ENCODE assay signal across 26 cellular contexts in the genomic region with DNA sequence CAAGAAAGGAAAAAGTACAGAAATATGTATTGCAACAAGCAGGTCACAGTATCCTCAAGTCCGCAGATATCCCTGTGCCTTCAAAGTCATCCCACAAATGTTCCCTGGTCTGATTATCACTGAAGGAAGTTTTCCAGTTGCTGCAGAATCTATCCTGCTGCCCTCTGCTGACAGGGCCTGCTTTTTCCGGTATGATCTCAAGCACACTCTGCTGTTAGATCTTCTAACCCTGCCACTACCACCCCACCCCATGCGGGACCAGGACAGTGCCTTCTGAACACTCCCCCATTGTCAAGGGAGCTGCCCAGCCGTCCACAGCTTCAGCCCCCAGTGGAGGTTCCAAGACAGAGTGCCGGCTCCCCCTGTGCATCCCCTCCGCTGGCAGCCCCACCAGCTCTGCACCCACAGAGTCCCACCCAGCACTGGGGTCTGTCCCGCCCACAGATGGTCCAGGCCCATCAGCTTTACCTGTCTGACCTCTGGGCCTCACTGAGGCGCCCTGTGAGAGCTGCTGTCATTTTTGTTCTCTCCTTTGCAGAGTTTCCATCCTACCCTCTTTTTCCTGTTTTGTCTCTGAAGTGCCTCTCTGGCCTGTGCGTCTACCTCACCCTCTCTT. TPM values are rescaled to one million over a fixed set of nuclear protein-coding genes. Genes with fewer than 3 reads are reported as not detected.
A peak's percentile ranks its signal among the peaks of the same experiment; 100 is the strongest.
DNase-seq lines count a peak whose midpoint lies in the region; ATAC-seq, FAIRE-seq and TF ChIP-seq lines count a peak whose summit lies in the region.
"Had no signal": no experiment of that assay in that cellular context is flagged by ENCODE, and none has a peak within 500 bp of the region (broad histone marks: within the 10 kb centered on the region; RNA-seq: fewer than 3 reads in every experiment).

No MANE protein-coding gene starts in this region.

- no peak overlapping the region for H3K4me3 Mint-ChIP-seq in activated T-cell treated with anti-CD3 and anti-CD28 coated beads, Interleukin-2, amount 50 U/mL, for 24 hours
- H3K4me3 Mint-ChIP-seq: mesothelial cell of epicardium; natural killer cell treated with Interleukin-12 subunit alpha and Interleukin-12 subunit beta and Interleukin-15 and Interleukin-18, amount 100 ng/mL, for 72 hours had no signal

- no peak for TF ChIP-seq POLR2A in A549 (IDR thresholded peaks at IDR 0.05; ENCODE audit: low read length)

- no peaks in the 10 kb centered on the region for H3K4me1 ChIP-seq in A549
- H3K4me1 ChIP-seq: gastroesophageal sphincter, sigmoid colon, suprapubic skin had no signal

- ATAC-seq in A549, result peak; percentile 27 to 59; a peak in 3 of 6 replicates
- ATAC-seq: gastroesophageal sphincter, left cardiac atrium had no signal

- H3K9me3 Mint-ChIP-seq in activated T-cell treated with anti-CD3 and anti-CD28 coated beads, Interleukin-2, amount 50 U/mL, for 24 hours, result no peaks in the 10 kb centered on the region
- H3K9me3 Mint-ChIP-seq: natural killer cell treated with Interleukin-12 subunit alpha and Interleukin-12 subunit beta and Interleukin-15 and Interleukin-18, amount 100 ng/mL, for 72 hours had no signal

- 44% methylated on average over 8 of the region's 9 CpGs for WGBS in A549 (ENCODE audit: missing lambda C conversion rate)

- H3K4me3 ChIP-seq in A549, result no peak overlapping the region
- H3K4me3 ChIP-seq: gastroesophageal sphincter, sigmoid colon, suprapubic skin had no signal

- H3K4me2 ChIP-seq in A549, result no peak overlapping the region

- H3K9me3 ChIP-seq in A549, result peaks cover 7% of the 10 kb centered on the region; the same call in 1 of the 3 replicates
- H3K9me3 ChIP-seq: suprapubic skin had no signal

- DNase-seq in A549 (ENCODE audit: low read depth in 1 of 2, low spot score in 1 of 2), result peak in 1 of 2 experiments; percentile 10
- DNase-seq in GM03348 (ENCODE audit: low spot score), result peak; percentile 11
- DNase-seq in iPS-NIHi11 (ENCODE audit: low spot score), result peak; percentile 35
- no peak for DNase-seq in activated T-cell treated with anti-CD3 and anti-CD28 coated beads, Interleukin-2, amount 50 U/mL, for 24 hours
- DNase-seq in SIG-M5 (lab: John Stamatoyannopoulos, UW), result no peak
- DNase-seq in stimulated activated CD4-positive, alpha-beta T cell treated with anti-CD3 and anti-CD28 coated beads, Interleukin-4, amount 100 ng/mL, for 1 hour, result no peak
- no peak for DNase-seq in activated CD8-positive, alpha-beta memory T cell treated with anti-CD3 and anti-CD28 coated beads, Interleukin-2, amount 50 U/mL, for 4 hours
- DNase-seq: activated CD4-positive, alpha-beta T cell treated with anti-CD3 and anti-CD28 coated beads for 48 hours; activated CD8-positive, alpha-beta memory T cell treated with anti-CD3 and anti-CD28 coated beads, Interleukin-2, amount 50 U/mL, for 48 hours; activated gamma-delta T cell treated with Interleukin-2 at 50 U/mL for 16 hours; caudate nucleus; DMS79 treated with DMSO at 0.1 percent for 48 hours; left cardiac atrium; NCI-H1092; NCI-H2107; NCI-H510A treated with DMSO at 0.1 percent for 48 hours; posterior cingulate gyrus; sigmoid colon had no signal

- H3K27ac Mint-ChIP-seq in activated T-cell treated with anti-CD3 and anti-CD28 coated beads, Interleukin-2, amount 50 U/mL, for 24 hours, result no peak overlapping the region
- H3K27ac Mint-ChIP-seq: mesothelial cell of epicardium; natural killer cell treated with Interleukin-12 subunit alpha and Interleukin-12 subunit beta and Interleukin-15 and Interleukin-18, amount 100 ng/mL, for 72 hours had no signal

- FAIRE-seq in A549 (lab: Jason Lieb, UNC), result no peak
- FAIRE-seq: TTC549, urothelium cell line had no signal

- CTCF ChIA-PET in A549 (lab: Yijun Ruan, JAX), result interaction anchor here (0.5 to 1.4 kb wide), 5 partner anchors 8 to 65 kb away, joined by 3 to 9 read pairs (median 4); no protein-coding TSS in a partner anchor

- H3K4me1 Mint-ChIP-seq in activated T-cell treated with anti-CD3 and anti-CD28 coated beads, Interleukin-2, amount 50 U/mL, for 24 hours (ENCODE audit: low read depth), result no peaks in the 10 kb centered on the region

- POLR2A ChIA-PET in A549 (lab: Yijun Ruan, JAX), result no interaction called here

- no peaks in the 10 kb centered on the region for H3K36me3 Mint-ChIP-seq in activated T-cell treated with anti-CD3 and anti-CD28 coated beads, Interleukin-2, amount 50 U/mL, for 24 hours (ENCODE audit: low read depth)
- H3K36me3 Mint-ChIP-seq: natural killer cell treated with Interleukin-12 subunit alpha and Interleukin-12 subunit beta and Interleukin-15 and Interleukin-18, amount 100 ng/mL, for 72 hours had no signal

- TF ChIP-seq EP300 in A549 (IDR thresholded peaks at IDR 0.05), result no peak

- peaks cover 8% of the 10 kb centered on the region for H3K27me3 Mint-ChIP-seq in activated T-cell treated with anti-CD3 and anti-CD28 coated beads, Interleukin-2, amount 50 U/mL, for 24 hours

- TF ChIP-seq CTCF in A549 (IDR thresholded peaks at IDR 0.05), result no peak
- TF ChIP-seq CTCF in VCaP (conservative IDR thresholded peaks at IDR 0.05), result peak; percentile 46

- H3K27ac ChIP-seq in A549 (no peak overlapping the region), VCaP (no peak overlapping the region)
- H3K27ac ChIP-seq: gastroesophageal sphincter, RWPE1, sigmoid colon, suprapubic skin had no signal

- no peak for TF ChIP-seq RAD21 in A549 (conservative IDR thresholded peaks at IDR 0.05 in 1 of 2, IDR thresholded peaks at IDR 0.05 in 1 of 2)

TF ChIP-seq in A549, 52 proteins besides CTCF, POLR2A, EP300 and RAD21:
- TF ChIP-seq NFE2L2 (conservative IDR thresholded peaks at IDR 0.05; ENCODE audit: low read length) (no peak), CHD2 (IDR thresholded peaks at IDR 0.05; ENCODE audit: low read length, partially characterized antibody) (no peak), TP53 (CRISPR knock-in tag; IDR thresholded peaks at IDR 0.05) (no peak), FOXS1 (CRISPR knock-in tag; IDR thresholded peaks at IDR 0.05) (no peak), E2F6 (IDR thresholded peaks at IDR 0.05; ENCODE audit: borderline replicate concordance, low read depth) (no peak), ESRRA (IDR thresholded peaks at IDR 0.05; ENCODE audit: borderline replicate concordance, low read length) (no peak), PBX3 (IDR thresholded peaks at IDR 0.05) (no peak), RCOR1 (IDR thresholded peaks at IDR 0.05; ENCODE audit: low read depth, low read length) (no peak), JUNB (IDR thresholded peaks at IDR 0.05) (no peak), NR3C1 (IDR thresholded peaks at IDR 0.05) (no peak)
- TF ChIP-seq, protein P1, sequence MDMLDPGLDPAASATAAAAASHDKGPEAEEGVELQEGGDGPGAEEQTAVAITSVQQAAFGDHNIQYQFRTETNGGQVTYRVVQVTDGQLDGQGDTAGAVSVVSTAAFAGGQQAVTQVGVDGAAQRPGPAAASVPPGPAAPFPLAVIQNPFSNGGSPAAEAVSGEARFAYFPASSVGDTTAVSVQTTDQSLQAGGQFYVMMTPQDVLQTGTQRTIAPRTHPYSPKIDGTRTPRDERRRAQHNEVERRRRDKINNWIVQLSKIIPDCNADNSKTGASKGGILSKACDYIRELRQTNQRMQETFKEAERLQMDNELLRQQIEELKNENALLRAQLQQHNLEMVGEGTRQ (IDR thresholded peaks at IDR 0.05), result no peak
- TF ChIP-seq, protein P2, sequence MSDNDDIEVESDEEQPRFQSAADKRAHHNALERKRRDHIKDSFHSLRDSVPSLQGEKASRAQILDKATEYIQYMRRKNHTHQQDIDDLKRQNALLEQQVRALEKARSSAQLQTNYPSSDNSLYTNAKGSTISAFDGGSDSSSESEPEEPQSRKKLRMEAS (IDR thresholded peaks at IDR 0.05), result no peak

RNA-seq across cellular contexts. Expression of gene FAM163A, which starts 27.9 kb away (rescaled TPM):
- polyA plus RNA-seq in A549 (2011; rRNA removed) (not detected in 2 replicates), A549 (2017; fragmentation: RNase III; extraction: RNeasy Plus Mini Kit Qiagen cat#74134 plus additional on column Dnase treatment) (not detected in 3 replicates)
- polyA plus RNA-seq in A549 (2012; cell fraction: cytosol; rRNA removed), result not detected in 2 replicates
- 0.01 TPM in 1 of 2 replicates, not detected in the other for polyA plus RNA-seq in A549 (2012; cell fraction: nucleus; rRNA removed)
- 0.21 TPM in 1 of 2 replicates, not detected in the other for polyA minus RNA-seq in A549 (2011; rRNA and poly(A)+ RNA removed)

Comparison
In these comparisons a context has a peak if more than half of its experiments do, and no peak if none do; other contexts are left out.
1. DNase-seq: peak in GM03348 (single experiment) and iPS-NIHi11 (single experiment); none in activated T-cell treated with anti-CD3 and anti-CD28 coated beads, Interleukin-2, amount 50 U/mL, for 24 hours (single experiment), SIG-M5 (single experiment), stimulated activated CD4-positive, alpha-beta T cell treated with anti-CD3 and anti-CD28 coated beads, Interleukin-4, amount 100 ng/mL, for 1 hour (single experiment) and activated CD8-positive, alpha-beta memory T cell treated with anti-CD3 and anti-CD28 coated beads, Interleukin-2, amount 50 U/mL, for 4 hours (single experiment).